ENCODE assay signal across 1 cellular context in genomic region chr6:111712398-111712797, GRCh38.
TF ChIP-seq lines count a peak whose summit lies in the region.

No MANE protein-coding gene starts in this region.

TF ChIP-seq in HepG2, 621 proteins besides CTCF, POLR2A, EP300 and RAD21 (continued from another document):
- TF ChIP-seq, protein P1, sequence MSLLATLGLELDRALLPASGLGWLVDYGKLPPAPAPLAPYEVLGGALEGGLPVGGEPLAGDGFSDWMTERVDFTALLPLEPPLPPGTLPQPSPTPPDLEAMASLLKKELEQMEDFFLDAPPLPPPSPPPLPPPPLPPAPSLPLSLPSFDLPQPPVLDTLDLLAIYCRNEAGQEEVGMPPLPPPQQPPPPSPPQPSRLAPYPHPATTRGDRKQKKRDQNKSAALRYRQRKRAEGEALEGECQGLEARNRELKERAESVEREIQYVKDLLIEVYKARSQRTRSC (CRISPR knock-in tag; IDR thresholded peaks at IDR 0.05; ENCODE audit: low read depth), result no peak
- no peak for TF ChIP-seq SAP130 (CRISPR knock-in tag; IDR thresholded peaks at IDR 0.05; ENCODE audit: low read depth)
- no peak for TF ChIP-seq NKX3-1 (CRISPR knock-in tag; IDR thresholded peaks at IDR 0.05)
- no peak for TF ChIP-seq ZNF589 (CRISPR knock-in tag; conservative IDR thresholded peaks at IDR 0.05)
- no peak for TF ChIP-seq U2AF1 (optimal IDR thresholded peaks at IDR 0.05; ENCODE audit: low read depth, low read length)
- no peak for TF ChIP-seq SMAD3 (CRISPR knock-in tag; IDR thresholded peaks at IDR 0.05)
- no peak for TF ChIP-seq HCFC1 (IDR thresholded peaks at IDR 0.05; ENCODE audit: low read depth, low read length)
- TF ChIP-seq HES4 (CRISPR knock-in tag; IDR thresholded peaks at IDR 0.05; ENCODE audit: borderline replicate concordance), result no peak
